8 cellular contexts compared by ENCODE assay signal in genomic region chr2:191165190-191165643, GRCh38. TPM values are rescaled to one million over a fixed set of nuclear protein-coding genes. Genes with fewer than 3 reads are reported as not detected.
DNase-seq lines count a peak whose midpoint lies in the region; ATAC-seq, FAIRE-seq and TF ChIP-seq lines count a peak whose summit lies in the region.

No MANE protein-coding gene starts in this region.

- peaks cover 19% of the 10 kb centered on the region for H3K4me1 Mint-ChIP-seq in astrocyte (ENCODE audit: low read depth, unreplicated experiment)

- H3K36me3 ChIP-seq in astrocyte (ENCODE audit: insufficient read depth, low read length), result no peaks in the 10 kb centered on the region
- no peaks in the 10 kb centered on the region for H3K36me3 ChIP-seq in spleen

- H3K4me2 ChIP-seq in astrocyte (ENCODE audit: low read length), result peak overlapping the region; percentile 39

- WGBS in spleen, 5 donors, result 23 to 30% (median 26%) methylated on average over 4 of the region's 4 CpGs

- peak; percentile 72 for DNase-seq in AG10803 (ENCODE audit: low read depth)
- peak; percentile 25 to 46 for DNase-seq in NCI-H446 (lab: John Stamatoyannopoulos, UW)
- DNase-seq in astrocyte (ENCODE audit: low read depth), result no peak
- peak; percentile 53 for DNase-seq in iPS-NIHi11 (ENCODE audit: low spot score)
- no peak for DNase-seq in spleen
- DNase-seq in OCI-M2 (lab: John Stamatoyannopoulos, UW; ENCODE audit: unreplicated experiment), result no peak

- no peaks in the 10 kb centered on the region for H3K27me3 ChIP-seq in astrocyte (ENCODE audit: insufficient read depth, low read length)
- no peaks in the 10 kb centered on the region for H3K27me3 ChIP-seq in spleen (replicated peaks in 1 of 7)

- no peaks in the 10 kb centered on the region for H3K9me3 ChIP-seq in astrocyte (ENCODE audit: insufficient read depth, low read depth, low read length)
- H3K9me3 ChIP-seq in spleen, result no peaks in the 10 kb centered on the region

- H4K20me1 ChIP-seq in astrocyte (ENCODE audit: insufficient read depth, low read length), result no peaks in the 10 kb centered on the region

- H3K9ac ChIP-seq in astrocyte (ENCODE audit: low read length), result no peak overlapping the region

- intact Hi-C loops in spleen (cut with DNase I; ENCODE audit: low total_unique reads), result loop anchor here (2.0 kb wide), 1 partner anchor 356 kb away; no protein-coding TSS in a partner anchor

- no peak overlapping the region for H2AFZ ChIP-seq in astrocyte (ENCODE audit: low read depth, low read length)

- H3K79me2 ChIP-seq in astrocyte (ENCODE audit: insufficient read depth, low read length), result no peaks in the 10 kb centered on the region

- H3K4me1 ChIP-seq in astrocyte (ENCODE audit: insufficient read depth, low read length) (peaks cover 18% of the 10 kb centered on the region), spleen (peaks cover 0 to 13% (median 5%) of the 10 kb centered on the region in 6 donors)

- peak; percentile 82 for FAIRE-seq in astrocyte (lab: Jason Lieb, UNC)

- H3K27ac ChIP-seq in astrocyte (ENCODE audit: low read depth, low read length) (no peak overlapping the region), spleen (no peak overlapping the region)

- peak; percentile 79 for ATAC-seq in HG02852 (IDR thresholded peaks at IDR 0.05; ENCODE audit: unreplicated experiment)

- H3K4me3 ChIP-seq in AG10803 (ENCODE audit: low read length), result no peak overlapping the region
- H3K4me3 ChIP-seq in GM12875 (ENCODE audit: low read depth, low read length), result no peak overlapping the region
- H3K4me3 ChIP-seq in astrocyte (ENCODE audit: insufficient read depth, low read depth, low read length), result no peak overlapping the region
- no peak overlapping the region for H3K4me3 ChIP-seq in spleen

- H3K27ac Mint-ChIP-seq in astrocyte (ENCODE audit: unreplicated experiment), result no peak overlapping the region

- no peaks in the 10 kb centered on the region for H3K9me3 Mint-ChIP-seq in astrocyte (ENCODE audit: unreplicated experiment)

- no peak for TF ChIP-seq POLR2A in spleen (IDR thresholded peaks at IDR 0.05)

- H3K36me3 Mint-ChIP-seq in astrocyte (ENCODE audit: low read depth, unreplicated experiment), result peaks cover 2% of the 10 kb centered on the region

- TF ChIP-seq CTCF in AG10803 (conservative IDR thresholded peaks at IDR 0.05; ENCODE audit: low read length), result peak; percentile 78
- TF ChIP-seq CTCF in GM12875 (IDR thresholded peaks at IDR 0.05; ENCODE audit: borderline replicate concordance, insufficient read depth, low read depth, low read length), result peak; percentile 49; the same call in 1 of the 2 replicates
- TF ChIP-seq CTCF in astrocyte (IDR thresholded peaks at IDR 0.05; ENCODE audit: insufficient read depth, low read depth, low read length), result peak; percentile 88
- TF ChIP-seq CTCF in spleen (IDR thresholded peaks at IDR 0.05 in 8 of 11, conservative IDR thresholded peaks at IDR 0.05 in 3 of 11), result peak; percentile 27 to 75 (median 57)

- H3K27me3 Mint-ChIP-seq in astrocyte (ENCODE audit: low read depth, unreplicated experiment), result peaks cover 11% of the 10 kb centered on the region

- no peak overlapping the region for H3K4me3 Mint-ChIP-seq in astrocyte (ENCODE audit: unreplicated experiment)

RNA-seq across cellular contexts. Expression of gene STAT4, which starts 14.4 kb away (rescaled TPM):
- total RNA-seq in astrocyte (1.6 and 2.3 TPM in 2 replicates), spleen (10 to 100 TPM; 22.0 to 36.7 (median 27.2) TPM)
- 1 to 10 TPM; 4.0 to 4.6 (median 4.1) TPM for polyA plus RNA-seq in spleen

Comparison
In these comparisons a context has a peak if more than half of its experiments do, and no peak if none do; other contexts are left out.
1. DNase-seq: peak in AG10803 (single experiment), NCI-H446 (2 of 2) and iPS-NIHi11 (single experiment); none in astrocyte (single experiment), spleen (single experiment) and OCI-M2 (single experiment).
2. Peak in every context shown above with its lines, with median percentiles within 50 percentile points of each other: CTCF ChIP-seq.